Comparison of ENCODE assay signal across 1 cellular context in the genomic region with DNA sequence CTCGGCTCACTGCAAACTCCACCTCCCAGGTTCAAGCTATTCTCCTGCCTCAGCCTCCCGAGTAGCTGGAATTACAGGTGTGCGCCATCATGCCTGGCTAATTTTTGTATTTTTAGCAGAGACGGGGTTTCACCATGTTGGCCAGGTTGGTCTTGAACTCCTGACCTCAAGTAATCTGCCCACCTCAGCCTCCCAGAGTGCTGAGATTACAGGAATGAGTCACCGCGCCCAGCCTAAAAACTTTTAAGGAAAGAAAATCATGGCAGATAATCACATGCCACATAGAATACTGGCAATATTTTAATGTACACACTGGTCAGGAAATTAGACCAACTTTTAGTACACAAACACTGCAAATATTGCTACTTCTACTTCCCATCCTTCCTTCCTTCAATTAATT. TPM values are rescaled to one million over a fixed set of nuclear protein-coding genes. Genes with fewer than 3 reads are reported as not detected.
"Had no signal": no experiment of that assay in that cellular context is flagged by ENCODE, and none has a peak within 500 bp of the region (broad histone marks: within the 10 kb centered on the region; RNA-seq: fewer than 3 reads in every experiment).

No MANE protein-coding gene starts in this region.

RNA-seq across cellular contexts. Expression of a gene that starts 16.7 kb away (rescaled TPM):
- polyA plus RNA-seq: IgD-negative memory B cell had no signal
